Comparison of ENCODE assay signal across 10 cellular contexts in genomic region chr14:68942281-68943035, GRCh38. TPM values are rescaled to one million over a fixed set of nuclear protein-coding genes. Genes with fewer than 3 reads are reported as not detected.
DNase-seq lines count a peak whose midpoint lies in the region; ATAC-seq, FAIRE-seq and TF ChIP-seq lines count a peak whose summit lies in the region.
"Had no signal": no experiment of that assay in that cellular context is flagged by ENCODE, and none has a peak within 500 bp of the region (broad histone marks: within the 10 kb centered on the region; RNA-seq: fewer than 3 reads in every experiment).

No MANE protein-coding gene starts in this region.

- H3K27me3 Mint-ChIP-seq in naive thymus-derived CD4-positive, alpha-beta T cell: no peaks in the 10 kb centered on the region
- H3K27me3 Mint-ChIP-seq: CD4-positive, alpha-beta memory T cell had no signal

- H3K9ac ChIP-seq in HUES48 (ENCODE audit: low read depth, low read length): no peak overlapping the region
- no peak overlapping the region for H3K9ac ChIP-seq in PC-3 (ENCODE audit: low read length)

- no peaks in the 10 kb centered on the region for H3K27me3 ChIP-seq in HUES48 (ENCODE audit: control insufficient read depth, insufficient read depth, low read length)
- no peaks in the 10 kb centered on the region for H3K27me3 ChIP-seq in brain microvascular endothelial cell (replicated peaks)
- H3K27me3 ChIP-seq in naive thymus-derived CD4-positive, alpha-beta T cell (ENCODE audit: control insufficient read depth in 2 of 2, insufficient read depth in 2 of 2, low read length in 2 of 2): no peaks in the 10 kb centered on the region
- no peaks in the 10 kb centered on the region for H3K27me3 ChIP-seq in PC-3 (ENCODE audit: low read length)

- TF ChIP-seq CTCF in A549 (IDR thresholded peaks at IDR 0.05): no peak
- no peak for TF ChIP-seq CTCF in brain microvascular endothelial cell (IDR thresholded peaks at IDR 0.05; ENCODE audit: low read depth, low read length, missing control alignments)
- no peak for TF ChIP-seq CTCF in PC-3 (conservative IDR thresholded peaks at IDR 0.05; ENCODE audit: low read depth, low read length)

- DNase-seq in A549 (ENCODE audit: low read depth in 1 of 2, low spot score in 1 of 2) (peak in 1 of 2 experiments; percentile 50), brain microvascular endothelial cell (no peak), PC-3 (no peak), NCI-H2029 treated with DMSO at 0.1 percent for 48 hours (lab: John Stamatoyannopoulos, UW) (no peak), SW480 (ENCODE audit: low spot score) (no peak)
- DNase-seq in naive thymus-derived CD4-positive, alpha-beta T cell: no peak
- DNase-seq: CD4-positive, alpha-beta memory T cell; stimulated activated CD8-positive, alpha-beta memory T cell treated with anti-CD3 and anti-CD28 coated beads, Interleukin-4, amount 100 ng/mL, for 48 hours had no signal

- ATAC-seq in A549 (peak in 1 of 2 experiments; percentile 1; a peak in 1 of 6 replicates), PC-3 (no peak), HG03442 (IDR thresholded peaks at IDR 0.05; ENCODE audit: unreplicated experiment) (no peak)
- peak; percentile 30 for ATAC-seq in naive thymus-derived CD4-positive, alpha-beta T cell

- POLR2A ChIA-PET in A549 (lab: Yijun Ruan, JAX): interaction anchor here (1.0 to 1.5 kb wide), 3 partner anchors 34 to 149 kb away, joined by 3 to 4 read pairs (median 4); partner anchors contain the start of gene ZFP36L1
- POLR2A ChIA-PET in naive thymus-derived CD4-positive, alpha-beta T cell (lab: Charles Lee): interaction anchor here (0.9 to 1.2 kb wide), 4 partner anchors 10 to 34 kb away, joined by 3 to 5 read pairs (median 3); no protein-coding TSS in a partner anchor
- POLR2A ChIA-PET in PC-3 (lab: Charles Lee; ENCODE audit: unreplicated experiment): no interaction called here

- H4K20me1 ChIP-seq in PC-3 (ENCODE audit: low read length): peaks cover 100% of the 10 kb centered on the region

- H3K4me1 ChIP-seq in A549 (peaks cover 95% of the 10 kb centered on the region), HUES48 (ENCODE audit: control insufficient read depth, insufficient read depth, low read length) (peaks cover 68% of the 10 kb centered on the region), PC-3 (ENCODE audit: insufficient read depth, low read length) (peaks cover 49% of the 10 kb centered on the region)
- H3K4me1 ChIP-seq in naive thymus-derived CD4-positive, alpha-beta T cell (ENCODE audit: control insufficient read depth in 2 of 2, insufficient read depth in 2 of 2, low read length in 2 of 2): peaks cover 0 to 76% of the 10 kb centered on the region in 2 donors

- no peaks in the 10 kb centered on the region for H3F3A ChIP-seq in PC-3 (ENCODE audit: low read length, unreplicated experiment)

- TF ChIP-seq RAD21 in A549 (conservative IDR thresholded peaks at IDR 0.05 in 1 of 2, IDR thresholded peaks at IDR 0.05 in 1 of 2): no peak

- H3K4me3 ChIP-seq in A549 (no peak overlapping the region), HUES48 (ENCODE audit: low read depth, low read length) (no peak overlapping the region), brain microvascular endothelial cell (ENCODE audit: low read depth, low read length) (no peak overlapping the region), PC-3 (ENCODE audit: low read length) (no peak overlapping the region)
- no peak overlapping the region for H3K4me3 ChIP-seq in naive thymus-derived CD4-positive, alpha-beta T cell (ENCODE audit: low read length)

- intact Hi-C loops in naive thymus-derived CD4-positive, alpha-beta T cell (cut with micrococcal nuclease): no loop called here
- intact Hi-C loops in PC-3 (cut with micrococcal nuclease): no loop called here

- peak overlapping the region in 7 of 10 donors; percentile 22 to 58 (median 41) for H3K4me3 Mint-ChIP-seq in naive thymus-derived CD4-positive, alpha-beta T cell

- H3K9me2 ChIP-seq in PC-3 (replicated peaks; ENCODE audit: low read length): no peaks in the 10 kb centered on the region

- peaks cover 0 to 14% (median 0%) of the 10 kb centered on the region in 5 donors for H3K36me3 Mint-ChIP-seq in naive thymus-derived CD4-positive, alpha-beta T cell

- H2AFZ ChIP-seq in PC-3 (ENCODE audit: low read length): no peak overlapping the region

- H3K9me3 ChIP-seq in A549 (no peaks in the 10 kb centered on the region), HUES48 (ENCODE audit: control insufficient read depth, insufficient read depth, low read length) (no peaks in the 10 kb centered on the region), PC-3 (ENCODE audit: low read length) (no peaks in the 10 kb centered on the region)
- H3K9me3 ChIP-seq in naive thymus-derived CD4-positive, alpha-beta T cell (ENCODE audit: control insufficient read depth in 2 of 3, low read length in 3 of 3): no peaks in the 10 kb centered on the region

- peak overlapping the region in 8 of 9 donors; percentile 58 to 99 (median 74) for H3K27ac Mint-ChIP-seq in naive thymus-derived CD4-positive, alpha-beta T cell

- whole genome bisulfite sequencing in A549 (ENCODE audit: missing lambda C conversion rate): 70% methylated on average over 14 of the region's 14 CpGs

- H3K4me1 Mint-ChIP-seq in naive thymus-derived CD4-positive, alpha-beta T cell: peaks cover 23 to 100% (median 96%) of the 10 kb centered on the region in 7 donors

- CTCF ChIA-PET in A549 (lab: Yijun Ruan, JAX) (interaction anchor here (0.6 to 38.0 kb wide), 20 partner anchors 2 to 165 kb away, joined by 3 to 480 read pairs (median 5); no protein-coding TSS in a partner anchor), PC-3 (lab: Charles Lee) (interaction anchor here (0.6 kb wide), 1 partner anchor 710 kb away, joined by 4 read pairs; no protein-coding TSS in a partner anchor)
- CTCF ChIA-PET in naive thymus-derived CD4-positive, alpha-beta T cell (lab: Charles Lee): interaction anchor here (0.6 to 0.8 kb wide), 2 partner anchors 18 to 116 kb away, joined by 3 read pairs; no protein-coding TSS in a partner anchor

- H3K36me3 ChIP-seq in HUES48 (ENCODE audit: control insufficient read depth, insufficient read depth, low read length): no peaks in the 10 kb centered on the region
- peaks cover 21% of the 10 kb centered on the region for H3K36me3 ChIP-seq in brain microvascular endothelial cell (replicated peaks)
- H3K36me3 ChIP-seq in naive thymus-derived CD4-positive, alpha-beta T cell (ENCODE audit: control insufficient read depth in 2 of 3, insufficient read depth in 3 of 3, low read length in 3 of 3): peaks cover 0 to 19% (median 0%) of the 10 kb centered on the region in 3 experiments
- peaks cover 30% of the 10 kb centered on the region for H3K36me3 ChIP-seq in PC-3 (ENCODE audit: low read depth, low read length)

- no peak for FAIRE-seq in A549 (lab: Jason Lieb, UNC)

- no peak; a peak in 1 of 5 replicates for TF ChIP-seq EP300 in A549 (IDR thresholded peaks at IDR 0.05)

- H3K4me2 ChIP-seq in A549 (peak overlapping the region; percentile 98), PC-3 (ENCODE audit: low read length) (no peak overlapping the region)

- no TSS peak for BruUV-seq in PC-3 (replicated peaks; lab: Mats Ljungman, UMichigan)

- H3K79me2 ChIP-seq in PC-3 (ENCODE audit: low read length): peaks cover 100% of the 10 kb centered on the region

- in situ Hi-C loops in brain microvascular endothelial cell (cut with HindIII; ENCODE audit: low pct_ligation_motif_present, low sequenced_read_pairs): no loop called here

- peaks cover 0 to 1% (median 0%) of the 10 kb centered on the region in 11 donors for H3K9me3 Mint-ChIP-seq in naive thymus-derived CD4-positive, alpha-beta T cell
- H3K9me3 Mint-ChIP-seq: CD4-positive, alpha-beta memory T cell had no signal

- TF ChIP-seq POLR2A in A549 (IDR thresholded peaks at IDR 0.05; ENCODE audit: low read length): no peak

- H3K27ac ChIP-seq in A549 (peak overlapping the region; percentile 98 to 99), HUES48 (ENCODE audit: low read depth, low read length) (peak overlapping the region; percentile 30), brain microvascular endothelial cell (peak overlapping the region; percentile 90), PC-3 (ENCODE audit: low read length) (no peak overlapping the region)
- no peak overlapping the region for H3K27ac ChIP-seq in naive thymus-derived CD4-positive, alpha-beta T cell (ENCODE audit: low read depth, low read length)

TF ChIP-seq in A549, 52 proteins besides CTCF, POLR2A, EP300 and RAD21 (continues in another document):
- no peak for TF ChIP-seq GATA3 (IDR thresholded peaks at IDR 0.05; ENCODE audit: borderline replicate concordance)
- no peak for TF ChIP-seq BCL3 (IDR thresholded peaks at IDR 0.05)
- TF ChIP-seq ZSCAN20 (CRISPR knock-in tag; IDR thresholded peaks at IDR 0.05): no peak
- TF ChIP-seq, protein P1, sequence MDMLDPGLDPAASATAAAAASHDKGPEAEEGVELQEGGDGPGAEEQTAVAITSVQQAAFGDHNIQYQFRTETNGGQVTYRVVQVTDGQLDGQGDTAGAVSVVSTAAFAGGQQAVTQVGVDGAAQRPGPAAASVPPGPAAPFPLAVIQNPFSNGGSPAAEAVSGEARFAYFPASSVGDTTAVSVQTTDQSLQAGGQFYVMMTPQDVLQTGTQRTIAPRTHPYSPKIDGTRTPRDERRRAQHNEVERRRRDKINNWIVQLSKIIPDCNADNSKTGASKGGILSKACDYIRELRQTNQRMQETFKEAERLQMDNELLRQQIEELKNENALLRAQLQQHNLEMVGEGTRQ (IDR thresholded peaks at IDR 0.05): no peak
- no peak for TF ChIP-seq MAX (IDR thresholded peaks at IDR 0.05)
- no peak for TF ChIP-seq ZC3H11A (IDR thresholded peaks at IDR 0.05)
- TF ChIP-seq MAZ (IDR thresholded peaks at IDR 0.05; ENCODE audit: borderline replicate concordance, low read depth, low read length): no peak

RNA-seq across cellular contexts. Expression of gene ACTN1, which starts 36.6 kb away (rescaled TPM):
- polyA plus RNA-seq in A549 (2011; rRNA removed): 207 and 208 TPM in 2 replicates
- polyA plus RNA-seq in A549 (2012; cell fraction: cytosol; rRNA removed): 265 and 286 TPM in 2 replicates
- 559 and 760 TPM in 2 replicates for polyA plus RNA-seq in A549 (2012; cell fraction: nucleus; rRNA removed)
- 245 to 269 TPM (median 252 TPM) in 3 replicates for polyA plus RNA-seq in A549 (2017; fragmentation: RNase III; extraction: RNeasy Plus Mini Kit Qiagen cat#74134 plus additional on column Dnase treatment)
- polyA minus RNA-seq in A549 (2011; rRNA and poly(A)+ RNA removed): 580 and 586 TPM in 2 replicates
- 100 to 1,000 TPM in 4 of 5 experiments, 10 to 100 TPM in 1; 41.3 to 249 (median 227) TPM for total RNA-seq in naive thymus-derived CD4-positive, alpha-beta T cell
- 100 to 1,000 TPM; 188 to 390 TPM for polyA plus RNA-seq in naive thymus-derived CD4-positive, alpha-beta T cell
- 303 and 400 TPM in 2 replicates for total RNA-seq in PC-3 (2014; rRNA removed)

Comparison
In these comparisons a context has a peak if more than half of its experiments do, and no peak if none do; other contexts are left out.
1. H3K27ac ChIP-seq: peak in A549 (2 of 2), HUES48 (single experiment) and brain microvascular endothelial cell (single experiment); none in naive thymus-derived CD4-positive, alpha-beta T cell (single experiment) and PC-3 (single experiment).